Comparison of ENCODE assay signal across 36 cellular contexts in the genomic region with DNA sequence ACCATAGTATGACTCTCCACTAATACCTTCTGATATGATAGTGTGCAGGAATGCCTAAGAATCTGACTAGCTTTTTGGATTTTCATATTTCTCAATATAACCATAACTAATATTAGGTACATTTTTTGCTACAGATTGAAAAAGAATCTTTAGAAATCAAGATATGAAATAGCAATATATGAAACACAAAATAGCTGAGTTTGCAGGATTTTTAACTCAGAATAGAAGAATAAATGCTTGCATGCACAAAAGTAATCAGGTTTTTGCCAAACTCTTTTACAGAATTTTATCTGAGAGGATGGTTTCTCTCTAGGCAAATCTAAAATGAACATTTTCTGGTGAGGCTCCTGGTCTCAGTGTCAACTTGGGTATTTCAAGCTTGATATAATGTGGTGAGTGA.
"Had no signal": no experiment of that assay in that cellular context is flagged by ENCODE, and none has a peak within 500 bp of the region (broad histone marks: within the 10 kb centered on the region; RNA-seq: fewer than 3 reads in every experiment).

No MANE protein-coding gene starts in this region.

- H3K27ac Mint-ChIP-seq: activated B cell treated with CpG ODN at 0.5 μM for 24 hours; activated CD4-positive, alpha-beta memory T cell treated with anti-CD3 and anti-CD28 coated beads for 36 hours; activated CD4-positive, alpha-beta T cell treated with anti-CD3 and anti-CD28 coated beads, Interleukin-2, amount 10 ng/mL, durations not matched to agents 24 days and 14 days; activated CD8-positive, alpha-beta T cell treated with anti-CD3 and anti-CD28 coated beads for 36 hours; activated naive CD4-positive, alpha-beta T cell treated with anti-CD3 and anti-CD28 coated beads for 36 hours; activated naive CD4-positive, alpha-beta T cell treated with anti-CD3 and anti-CD28 coated beads, Interleukin-2, amount 50 U/mL, for 72 hours; activated naive CD8-positive, alpha-beta T cell treated with anti-CD3 and anti-CD28 coated beads for 36 hours; activated T-cell treated with anti-CD3 and anti-CD28 coated beads, Interleukin-2, amount 50 U/mL, for 72 hours; activated T-helper 1 cell treated with anti-CD3 and anti-CD28 coated beads, Interleukin-12 subunit alpha, Interleukin-12 subunit beta, Interleukin-2, Interleukin-4 antibody, amounts not matched to agents 30 ng/mL and 10 ng/mL and 1 ng/mL, durations not matched to agents 14 hours and 24 hours and 36 hours; activated T-helper 17 cell treated with anti-CD3 and anti-CD28 coated beads, Interleukin-2, amount 50 U/mL, for 72 hours; brain; T-helper 2 cell treated with Interferon-gamma antibody and Interleukin-4, amounts not matched to agents 5 μg/mL and 100 μg/mL, for 36 hours had no signal

- FAIRE-seq: bronchial epithelial cell, TTC549 had no signal

- H3K4me1 ChIP-seq: adrenal gland had no signal

- H3K36me3 ChIP-seq: adrenal gland, cardiac muscle cell had no signal

- H3K9me3 Mint-ChIP-seq: activated B cell treated with CpG ODN at 0.5 μM for 24 hours; activated CD4-positive, alpha-beta memory T cell treated with anti-CD3 and anti-CD28 coated beads for 36 hours; activated CD4-positive, alpha-beta T cell treated with anti-CD3 and anti-CD28 coated beads, Interleukin-2, amount 10 ng/mL, durations not matched to agents 24 days and 14 days; activated CD8-positive, alpha-beta T cell treated with anti-CD3 and anti-CD28 coated beads for 36 hours; activated naive CD4-positive, alpha-beta T cell treated with anti-CD3 and anti-CD28 coated beads for 36 hours; activated naive CD8-positive, alpha-beta T cell treated with anti-CD3 and anti-CD28 coated beads for 36 hours; activated T-cell treated with anti-CD3 and anti-CD28 coated beads, Interleukin-2, amount 50 U/mL, for 4 hours; activated T-cell treated with anti-CD3 and anti-CD28 coated beads, Interleukin-2, amount 50 U/mL, for 72 hours; activated T-helper 1 cell treated with anti-CD3 and anti-CD28 coated beads, Interleukin-12 subunit alpha, Interleukin-12 subunit beta, Interleukin-2, Interleukin-4 antibody, amounts not matched to agents 30 ng/mL and 10 ng/mL and 1 ng/mL, durations not matched to agents 14 hours and 24 hours and 36 hours; activated T-helper 17 cell treated with anti-CD3 and anti-CD28 coated beads, Interleukin-2, amount 50 U/mL, for 72 hours; central memory CD8-positive, alpha-beta T cell; T-helper 2 cell treated with Interferon-gamma antibody and Interleukin-4, amounts not matched to agents 5 μg/mL and 100 μg/mL, for 36 hours had no signal

- H3K27ac ChIP-seq: adrenal gland, cardiac muscle cell, VCaP had no signal

- H3K27me3 ChIP-seq: adrenal gland, cardiac muscle cell had no signal

- H3K4me3 Mint-ChIP-seq: activated B cell treated with CpG ODN at 0.5 μM for 24 hours; activated CD4-positive, alpha-beta memory T cell treated with anti-CD3 and anti-CD28 coated beads for 36 hours; activated CD4-positive, alpha-beta T cell treated with anti-CD3 and anti-CD28 coated beads, Interleukin-2, amount 10 ng/mL, durations not matched to agents 24 days and 14 days; activated CD8-positive, alpha-beta T cell treated with anti-CD3 and anti-CD28 coated beads for 36 hours; activated naive CD4-positive, alpha-beta T cell treated with anti-CD3 and anti-CD28 coated beads for 36 hours; activated naive CD8-positive, alpha-beta T cell treated with anti-CD3 and anti-CD28 coated beads for 36 hours; activated T-cell treated with anti-CD3 and anti-CD28 coated beads, Interleukin-2, amount 50 U/mL, for 4 hours; activated T-cell treated with anti-CD3 and anti-CD28 coated beads, Interleukin-2, amount 50 U/mL, for 72 hours; activated T-helper 1 cell treated with anti-CD3 and anti-CD28 coated beads, Interleukin-12 subunit alpha, Interleukin-12 subunit beta, Interleukin-2, Interleukin-4 antibody, amounts not matched to agents 30 ng/mL and 10 ng/mL and 1 ng/mL, durations not matched to agents 14 hours and 24 hours and 36 hours; activated T-helper 17 cell treated with anti-CD3 and anti-CD28 coated beads, Interleukin-2, amount 50 U/mL, for 72 hours; brain; central memory CD8-positive, alpha-beta T cell; T-helper 2 cell treated with Interferon-gamma antibody and Interleukin-4, amounts not matched to agents 5 μg/mL and 100 μg/mL, for 36 hours had no signal

- DNase-seq: activated B cell treated with CpG ODN at 0.5 μM for 24 hours; activated CD4-positive, alpha-beta memory T cell treated with anti-CD3 and anti-CD28 coated beads for 36 hours; activated CD4-positive, alpha-beta T cell treated with anti-CD3 and anti-CD28 coated beads for 4 hours; activated CD4-positive, alpha-beta T cell treated with anti-CD3 and anti-CD28 coated beads, Interleukin-2, amount 10 ng/mL, durations not matched to agents 24 days and 14 days; activated CD4-positive, alpha-beta T cell treated with anti-CD3 and anti-CD28 coated beads, Interleukin-2, amount 50 U/mL, for 1 hour; activated CD4-positive, alpha-beta T cell treated with anti-CD3 and anti-CD28 coated beads, Interleukin-2, amount 50 U/mL, for 4 hours; activated CD4-positive, CD25-positive, alpha-beta regulatory T cell treated with anti-CD3 and anti-CD28 coated beads, Interleukin-2, amount 50 U/mL, for 72 hours; activated CD8-positive, alpha-beta memory T cell treated with anti-CD3 and anti-CD28 coated beads, Interleukin-2, amount 50 U/mL, for 4 hours; activated CD8-positive, alpha-beta T cell treated with anti-CD3 and anti-CD28 coated beads for 36 hours; activated effector memory CD4-positive, alpha-beta T cell treated with anti-CD3 and anti-CD28 coated beads, Interleukin-2, amount 50 U/mL, for 16 hours; activated gamma-delta T cell treated with Interleukin-2 at 50 U/mL for 16 hours; activated naive CD4-positive, alpha-beta T cell; activated naive CD4-positive, alpha-beta T cell treated with anti-CD3 and anti-CD28 coated beads for 36 hours; activated naive CD4-positive, alpha-beta T cell treated with anti-CD3 and anti-CD28 coated beads, Interleukin-2, amount 50 U/mL, for 16 hours; activated naive CD8-positive, alpha-beta T cell treated with anti-CD3 and anti-CD28 coated beads for 36 hours; activated T-cell treated with anti-CD3 and anti-CD28 coated beads for 4 hours; activated T-cell treated with anti-CD3 and anti-CD28 coated beads, Interleukin-2, amount 50 U/mL, for 1 hour; activated T-cell treated with anti-CD3 and anti-CD28 coated beads, Interleukin-2, amount 50 U/mL, for 4 hours; activated T-cell treated with anti-CD3 and anti-CD28 coated beads, Interleukin-2, amount 50 U/mL, for 72 hours; adrenal gland; amniotic stem cell; aorta; caudate nucleus; cerebellar nuclear complex; T-helper 2 cell; T-helper 9 cell had no signal

- H3K27me3 Mint-ChIP-seq: activated B cell treated with CpG ODN at 0.5 μM for 24 hours; activated CD4-positive, alpha-beta memory T cell treated with anti-CD3 and anti-CD28 coated beads for 36 hours; activated CD4-positive, alpha-beta T cell treated with anti-CD3 and anti-CD28 coated beads, Interleukin-2, amount 10 ng/mL, durations not matched to agents 24 days and 14 days; activated CD8-positive, alpha-beta T cell treated with anti-CD3 and anti-CD28 coated beads for 36 hours; activated naive CD8-positive, alpha-beta T cell treated with anti-CD3 and anti-CD28 coated beads for 36 hours; activated T-helper 17 cell treated with anti-CD3 and anti-CD28 coated beads, Interleukin-2, amount 50 U/mL, for 72 hours; brain; central memory CD8-positive, alpha-beta T cell had no signal

- ATAC-seq: activated CD8-positive, alpha-beta T cell treated with anti-CD3 and anti-CD28 coated beads for 36 hours; activated naive CD4-positive, alpha-beta T cell treated with anti-CD3 and anti-CD28 coated beads, Interleukin-2, amount 50 U/mL, for 72 hours; activated T-cell treated with anti-CD3 and anti-CD28 coated beads, Interleukin-2, amount 50 U/mL, for 4 hours; activated T-cell treated with anti-CD3 and anti-CD28 coated beads, Interleukin-2, amount 50 U/mL, for 72 hours; activated T-helper 17 cell treated with anti-CD3 and anti-CD28 coated beads, Interleukin-2, amount 50 U/mL, for 72 hours had no signal

- H3K4me3 ChIP-seq: adrenal gland, cardiac muscle cell had no signal

- H3K36me3 Mint-ChIP-seq: activated CD4-positive, alpha-beta memory T cell treated with anti-CD3 and anti-CD28 coated beads for 36 hours; activated naive CD4-positive, alpha-beta T cell treated with anti-CD3 and anti-CD28 coated beads, Interleukin-2, amount 50 U/mL, for 72 hours; activated naive CD8-positive, alpha-beta T cell treated with anti-CD3 and anti-CD28 coated beads for 36 hours; brain had no signal

- H3K4me1 Mint-ChIP-seq: activated B cell treated with CpG ODN at 0.5 μM for 24 hours; activated CD4-positive, alpha-beta T cell treated with anti-CD3 and anti-CD28 coated beads, Interleukin-2, amount 10 ng/mL, durations not matched to agents 24 days and 14 days; activated naive CD8-positive, alpha-beta T cell treated with anti-CD3 and anti-CD28 coated beads for 36 hours; activated T-helper 17 cell treated with anti-CD3 and anti-CD28 coated beads, Interleukin-2, amount 50 U/mL, for 72 hours; brain; central memory CD8-positive, alpha-beta T cell had no signal

- H3K9me3 ChIP-seq: adrenal gland had no signal
